Comparison of ENCODE assay signal across 8 cellular contexts in genomic region chr21:38323721-38324591, GRCh38.
DNase-seq lines count a peak whose midpoint lies in the region; ATAC-seq and TF ChIP-seq lines count a peak whose summit lies in the region.

No MANE protein-coding gene starts in this region.

- ATAC-seq in GM21576 (IDR thresholded peaks at IDR 0.05; ENCODE audit: unreplicated experiment): no peak
- no peak for ATAC-seq in HG02970 (IDR thresholded peaks at IDR 0.05; ENCODE audit: low FRiP score, unreplicated experiment)

- H3K27ac ChIP-seq in RWPE1: peak overlapping the region; percentile 80

- H3K4me3 ChIP-seq in fibroblast of villous mesenchyme (ENCODE audit: low read depth, low read length): no peak overlapping the region

- CTCF ChIA-PET in RWPE1 (lab: Yijun Ruan, JAX): interaction anchor here (0.9 kb wide), 1 partner anchor 13 kb away, joined by 3 read pairs; no protein-coding TSS in a partner anchor

- DNase-seq in AG08395 (ENCODE audit: low spot score) (peak; percentile 82), HT1080 (ENCODE audit: low read depth) (peak; percentile 99), RWPE1 (ENCODE audit: low spot score) (peak; percentile 55), fibroblast of villous mesenchyme (ENCODE audit: low read depth) (peak; percentile 98), GM10266 (ENCODE audit: extremely low spot score) (no peak)
- DNase-seq in effector CD4-positive, alpha-beta T cell: no peak

- POLR2A ChIA-PET in RWPE1 (lab: Yijun Ruan, JAX; ENCODE audit: low non-redundant PET): no interaction called here

- TF ChIP-seq CTCF in RWPE1 (conservative IDR thresholded peaks at IDR 0.05; ENCODE audit: low read depth) (no peak), fibroblast of villous mesenchyme (IDR thresholded peaks at IDR 0.05; ENCODE audit: insufficient read depth, low read depth, low read length) (no peak), GM10266 (IDR thresholded peaks at IDR 0.05; ENCODE audit: control insufficient read depth, insufficient read depth, low read depth, missing control alignments) (no peak)

Comparison
In these comparisons a context has a peak if more than half of its experiments do, and no peak if none do; other contexts are left out.
1. DNase-seq: peak in AG08395 (single experiment), HT1080 (single experiment), RWPE1 (single experiment) and fibroblast of villous mesenchyme (single experiment); none in GM10266 (single experiment) and effector CD4-positive, alpha-beta T cell (single experiment).